ENCODE assay signal across 20 cellular contexts in the genomic region with DNA sequence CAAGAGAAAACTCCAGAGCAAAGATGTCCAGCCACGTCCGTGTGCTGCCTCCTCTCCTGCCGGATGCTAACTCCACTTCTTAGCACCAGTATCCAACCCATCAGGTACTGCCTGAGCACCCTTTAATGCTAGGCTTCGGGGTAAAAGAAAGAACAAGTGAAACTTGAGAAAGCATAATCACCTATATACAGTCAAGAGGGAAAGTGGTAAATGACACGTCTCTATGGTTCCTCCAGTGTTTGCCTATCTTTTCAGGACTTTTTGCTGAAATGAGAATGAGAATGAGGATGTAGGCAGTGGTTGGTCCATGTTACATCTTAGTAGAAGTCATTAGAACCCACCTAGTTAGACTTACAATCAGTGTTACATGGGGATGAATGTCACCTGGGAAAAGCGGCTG.
"Had no signal": no experiment of that assay in that cellular context is flagged by ENCODE, and none has a peak within 500 bp of the region (broad histone marks: within the 10 kb centered on the region; RNA-seq: fewer than 3 reads in every experiment).

No MANE protein-coding gene starts in this region.

- H3K9me3 ChIP-seq: heart left ventricle, ovary, suprapubic skin, thyroid gland had no signal

- H3K4me2 ChIP-seq: neural progenitor cell had no signal

- H3K36me3 ChIP-seq: ovary, suprapubic skin, thyroid gland had no signal

- H2AFZ ChIP-seq: neural progenitor cell had no signal

- H3K27ac Mint-ChIP-seq: mesothelial cell of epicardium; natural killer cell treated with Interleukin-12 subunit alpha and Interleukin-12 subunit beta and Interleukin-15 and Interleukin-18, amount 100 ng/mL, for 72 hours; neural progenitor cell; progenitor cell of endocrine pancreas; type B pancreatic cell had no signal

- DNase-seq: cortex of kidney; dorsolateral prefrontal cortex; effector CD8-positive, alpha-beta T cell; heart left ventricle; hippocampal formation; kidney glomerular epithelial cell; nucleus accumbens; ovary; right cardiac atrium; small intestine; stimulated activated CD4-positive, alpha-beta T cell treated with anti-CD3 and anti-CD28 coated beads, Interleukin-12 subunit alpha, Interleukin-12 subunit beta, amount 100 ng/mL, for 4 hours; stimulated activated naive CD8-positive, alpha-beta T cell treated with anti-CD3 and anti-CD28 coated beads, Interleukin-15, Interleukin-2, amounts not matched to agents 100 U/mL and 50 U/mL, for 24 hours; thyroid gland had no signal

- ATAC-seq: heart left ventricle; left lobe of liver; natural killer cell treated with Interleukin-12 subunit alpha and Interleukin-12 subunit beta and Interleukin-15 and Interleukin-18, amount 100 ng/mL, for 72 hours; right cardiac atrium; stimulated activated naive CD8-positive, alpha-beta T cell treated with anti-CD3 and anti-CD28 coated beads, Interleukin-15, Interleukin-2, amounts not matched to agents 100 U/mL and 50 U/mL, for 24 hours had no signal

- H3K9me3 Mint-ChIP-seq: mesothelial cell of epicardium; natural killer cell treated with Interleukin-12 subunit alpha and Interleukin-12 subunit beta and Interleukin-15 and Interleukin-18, amount 100 ng/mL, for 72 hours; neural progenitor cell; type B pancreatic cell had no signal

- H3K27me3 ChIP-seq: dorsolateral prefrontal cortex, heart left ventricle, neural progenitor cell, ovary, suprapubic skin, thyroid gland had no signal

- H3K36me3 Mint-ChIP-seq: mesothelial cell of epicardium; natural killer cell treated with Interleukin-12 subunit alpha and Interleukin-12 subunit beta and Interleukin-15 and Interleukin-18, amount 100 ng/mL, for 72 hours had no signal

- H3K4me3 Mint-ChIP-seq: mesothelial cell of epicardium; natural killer cell treated with Interleukin-12 subunit alpha and Interleukin-12 subunit beta and Interleukin-15 and Interleukin-18, amount 100 ng/mL, for 72 hours; neural progenitor cell; type B pancreatic cell had no signal

- H3K27ac ChIP-seq: heart left ventricle, neural progenitor cell, ovary, suprapubic skin, thyroid gland had no signal

- H3K27me3 Mint-ChIP-seq: natural killer cell treated with Interleukin-12 subunit alpha and Interleukin-12 subunit beta and Interleukin-15 and Interleukin-18, amount 100 ng/mL, for 72 hours; type B pancreatic cell had no signal

- H3K4me3 ChIP-seq: heart left ventricle, neural progenitor cell, ovary, suprapubic skin, thyroid gland had no signal

- H3K9ac ChIP-seq: neural progenitor cell had no signal
